Comparison of ENCODE assay signal across 1 cellular context in the genomic region with DNA sequence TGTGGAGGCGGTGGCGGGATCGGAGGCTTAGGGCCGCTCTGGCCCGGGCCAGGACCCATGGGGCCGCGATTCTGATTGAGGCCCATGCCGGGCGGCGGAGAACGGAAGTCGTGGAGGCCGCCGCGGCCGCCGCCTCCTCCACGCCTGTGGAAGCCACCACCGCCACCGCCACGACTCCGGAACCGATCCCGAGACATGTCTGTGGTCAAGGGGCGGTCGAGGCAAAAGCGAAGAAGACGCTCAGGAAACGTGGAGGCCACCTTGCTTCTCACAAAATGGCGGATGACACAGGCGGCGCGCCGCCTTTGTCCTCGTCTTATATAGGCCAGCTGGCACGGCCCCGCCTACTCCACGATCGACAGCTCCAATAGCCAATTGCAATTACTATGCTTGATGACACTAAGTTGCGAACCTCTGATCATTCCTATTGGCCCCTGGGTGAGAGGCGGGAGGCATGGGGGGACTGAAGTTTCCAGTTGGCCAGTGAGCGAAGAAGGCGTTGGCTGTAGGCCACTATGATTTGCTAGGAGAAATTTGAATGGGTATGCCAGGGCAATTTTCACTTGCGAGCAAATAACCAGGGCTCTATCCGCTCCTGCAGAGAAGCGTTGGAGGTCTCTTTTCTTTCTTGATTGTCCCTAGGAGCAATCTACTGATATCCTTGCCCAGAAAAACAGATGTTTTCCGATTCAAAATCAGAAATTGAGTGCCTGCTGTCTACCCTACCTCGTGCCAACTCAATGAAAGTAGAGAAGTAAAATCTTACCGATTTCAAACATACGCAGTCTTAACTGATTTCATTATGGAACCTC.
A peak's percentile ranks its signal among the peaks of the same experiment; 100 is the strongest.
TF ChIP-seq lines count a peak whose summit lies in the region.

A gene with protein sequence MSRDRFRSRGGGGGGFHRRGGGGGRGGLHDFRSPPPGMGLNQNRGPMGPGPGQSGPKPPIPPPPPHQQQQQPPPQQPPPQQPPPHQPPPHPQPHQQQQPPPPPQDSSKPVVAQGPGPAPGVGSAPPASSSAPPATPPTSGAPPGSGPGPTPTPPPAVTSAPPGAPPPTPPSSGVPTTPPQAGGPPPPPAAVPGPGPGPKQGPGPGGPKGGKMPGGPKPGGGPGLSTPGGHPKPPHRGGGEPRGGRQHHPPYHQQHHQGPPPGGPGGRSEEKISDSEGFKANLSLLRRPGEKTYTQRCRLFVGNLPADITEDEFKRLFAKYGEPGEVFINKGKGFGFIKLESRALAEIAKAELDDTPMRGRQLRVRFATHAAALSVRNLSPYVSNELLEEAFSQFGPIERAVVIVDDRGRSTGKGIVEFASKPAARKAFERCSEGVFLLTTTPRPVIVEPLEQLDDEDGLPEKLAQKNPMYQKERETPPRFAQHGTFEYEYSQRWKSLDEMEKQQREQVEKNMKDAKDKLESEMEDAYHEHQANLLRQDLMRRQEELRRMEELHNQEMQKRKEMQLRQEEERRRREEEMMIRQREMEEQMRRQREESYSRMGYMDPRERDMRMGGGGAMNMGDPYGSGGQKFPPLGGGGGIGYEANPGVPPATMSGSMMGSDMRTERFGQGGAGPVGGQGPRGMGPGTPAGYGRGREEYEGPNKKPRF (minus strand): TSS at position 293 of the 812 bp plus-strand sequence. CDS start 96 bp downstream, at position 197.

TF ChIP-seq in GM23338, 12 proteins besides CTCF, POLR2A, EP300 and RAD21 (continued from another document):
- TF ChIP-seq, protein P1, sequence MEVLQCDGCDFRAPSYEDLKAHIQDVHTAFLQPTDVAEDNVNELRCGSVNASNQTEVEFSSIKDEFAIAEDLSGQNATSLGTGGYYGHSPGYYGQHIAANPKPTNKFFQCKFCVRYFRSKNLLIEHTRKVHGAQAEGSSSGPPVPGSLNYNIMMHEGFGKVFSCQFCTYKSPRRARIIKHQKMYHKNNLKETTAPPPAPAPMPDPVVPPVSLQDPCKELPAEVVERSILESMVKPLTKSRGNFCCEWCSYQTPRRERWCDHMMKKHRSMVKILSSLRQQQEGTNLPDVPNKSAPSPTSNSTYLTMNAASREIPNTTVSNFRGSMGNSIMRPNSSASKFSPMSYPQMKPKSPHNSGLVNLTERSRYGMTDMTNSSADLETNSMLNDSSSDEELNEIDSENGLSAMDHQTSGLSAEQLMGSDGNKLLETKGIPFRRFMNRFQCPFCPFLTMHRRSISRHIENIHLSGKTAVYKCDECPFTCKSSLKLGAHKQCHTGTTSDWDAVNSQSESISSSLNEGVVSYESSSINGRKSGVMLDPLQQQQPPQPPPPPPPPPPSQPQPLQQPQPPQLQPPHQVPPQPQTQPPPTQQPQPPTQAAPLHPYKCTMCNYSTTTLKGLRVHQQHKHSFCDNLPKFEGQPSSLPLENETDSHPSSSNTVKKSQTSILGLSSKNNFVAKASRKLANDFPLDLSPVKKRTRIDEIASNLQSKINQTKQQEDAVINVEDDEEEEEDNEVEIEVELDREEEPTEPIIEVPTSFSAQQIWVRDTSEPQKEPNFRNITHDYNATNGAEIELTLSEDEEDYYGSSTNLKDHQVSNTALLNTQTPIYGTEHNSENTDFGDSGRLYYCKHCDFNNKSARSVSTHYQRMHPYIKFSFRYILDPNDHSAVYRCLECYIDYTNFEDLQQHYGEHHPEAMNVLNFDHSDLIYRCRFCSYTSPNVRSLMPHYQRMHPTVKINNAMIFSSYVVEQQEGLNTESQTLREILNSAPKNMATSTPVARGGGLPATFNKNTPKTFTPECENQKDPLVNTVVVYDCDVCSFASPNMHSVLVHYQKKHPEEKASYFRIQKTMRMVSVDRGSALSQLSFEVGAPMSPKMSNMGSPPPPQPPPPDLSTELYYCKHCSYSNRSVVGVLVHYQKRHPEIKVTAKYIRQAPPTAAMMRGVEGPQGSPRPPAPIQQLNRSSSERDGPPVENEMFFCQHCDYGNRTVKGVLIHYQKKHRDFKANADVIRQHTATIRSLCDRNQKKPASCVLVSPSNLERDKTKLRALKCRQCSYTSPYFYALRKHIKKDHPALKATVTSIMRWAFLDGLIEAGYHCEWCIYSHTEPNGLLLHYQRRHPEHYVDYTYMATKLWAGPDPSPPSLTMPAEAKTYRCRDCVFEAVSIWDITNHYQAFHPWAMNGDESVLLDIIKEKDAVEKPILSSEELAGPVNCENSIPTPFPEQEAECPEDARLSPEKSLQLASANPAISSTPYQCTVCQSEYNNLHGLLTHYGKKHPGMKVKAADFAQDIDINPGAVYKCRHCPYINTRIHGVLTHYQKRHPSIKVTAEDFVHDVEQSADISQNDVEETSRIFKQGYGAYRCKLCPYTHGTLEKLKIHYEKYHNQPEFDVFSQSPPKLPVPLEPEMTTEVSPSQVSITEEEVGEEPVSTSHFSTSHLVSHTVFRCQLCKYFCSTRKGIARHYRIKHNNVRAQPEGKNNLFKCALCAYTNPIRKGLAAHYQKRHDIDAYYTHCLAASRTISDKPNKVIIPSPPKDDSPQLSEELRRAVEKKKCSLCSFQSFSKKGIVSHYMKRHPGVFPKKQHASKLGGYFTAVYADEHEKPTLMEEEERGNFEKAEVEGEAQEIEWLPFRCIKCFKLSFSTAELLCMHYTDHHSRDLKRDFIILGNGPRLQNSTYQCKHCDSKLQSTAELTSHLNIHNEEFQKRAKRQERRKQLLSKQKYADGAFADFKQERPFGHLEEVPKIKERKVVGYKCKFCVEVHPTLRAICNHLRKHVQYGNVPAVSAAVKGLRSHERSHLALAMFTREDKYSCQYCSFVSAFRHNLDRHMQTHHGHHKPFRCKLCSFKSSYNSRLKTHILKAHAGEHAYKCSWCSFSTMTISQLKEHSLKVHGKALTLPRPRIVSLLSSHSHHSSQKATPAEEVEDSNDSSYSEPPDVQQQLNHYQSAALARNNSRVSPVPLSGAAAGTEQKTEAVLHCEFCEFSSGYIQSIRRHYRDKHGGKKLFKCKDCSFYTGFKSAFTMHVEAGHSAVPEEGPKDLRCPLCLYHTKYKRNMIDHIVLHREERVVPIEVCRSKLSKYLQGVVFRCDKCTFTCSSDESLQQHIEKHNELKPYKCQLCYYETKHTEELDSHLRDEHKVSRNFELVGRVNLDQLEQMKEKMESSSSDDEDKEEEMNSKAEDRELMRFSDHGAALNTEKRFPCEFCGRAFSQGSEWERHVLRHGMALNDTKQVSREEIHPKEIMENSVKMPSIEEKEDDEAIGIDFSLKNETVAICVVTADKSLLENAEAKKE (CRISPR knock-in tag; IDR thresholded peaks at IDR 0.05) = no peak
- peak; percentile 94 for TF ChIP-seq CREB1 (CRISPR knock-in tag; IDR thresholded peaks at IDR 0.05; ENCODE audit: low read depth)
- TF ChIP-seq JUNB (IDR thresholded peaks at IDR 0.05; ENCODE audit: unreplicated experiment) = no peak
- TF ChIP-seq POLR2AphosphoS5 (IDR thresholded peaks at IDR 0.05; ENCODE audit: low read depth) = peak; percentile 100
- TF ChIP-seq EZH2phosphoT487 (IDR thresholded peaks at IDR 0.05; ENCODE audit: unreplicated experiment) = no peak
- no peak for TF ChIP-seq ZNF331 (CRISPR knock-in tag; IDR thresholded peaks at IDR 0.05; ENCODE audit: low read depth)
